Comparison of ENCODE assay signal across 8 cellular contexts in the genomic region with DNA sequence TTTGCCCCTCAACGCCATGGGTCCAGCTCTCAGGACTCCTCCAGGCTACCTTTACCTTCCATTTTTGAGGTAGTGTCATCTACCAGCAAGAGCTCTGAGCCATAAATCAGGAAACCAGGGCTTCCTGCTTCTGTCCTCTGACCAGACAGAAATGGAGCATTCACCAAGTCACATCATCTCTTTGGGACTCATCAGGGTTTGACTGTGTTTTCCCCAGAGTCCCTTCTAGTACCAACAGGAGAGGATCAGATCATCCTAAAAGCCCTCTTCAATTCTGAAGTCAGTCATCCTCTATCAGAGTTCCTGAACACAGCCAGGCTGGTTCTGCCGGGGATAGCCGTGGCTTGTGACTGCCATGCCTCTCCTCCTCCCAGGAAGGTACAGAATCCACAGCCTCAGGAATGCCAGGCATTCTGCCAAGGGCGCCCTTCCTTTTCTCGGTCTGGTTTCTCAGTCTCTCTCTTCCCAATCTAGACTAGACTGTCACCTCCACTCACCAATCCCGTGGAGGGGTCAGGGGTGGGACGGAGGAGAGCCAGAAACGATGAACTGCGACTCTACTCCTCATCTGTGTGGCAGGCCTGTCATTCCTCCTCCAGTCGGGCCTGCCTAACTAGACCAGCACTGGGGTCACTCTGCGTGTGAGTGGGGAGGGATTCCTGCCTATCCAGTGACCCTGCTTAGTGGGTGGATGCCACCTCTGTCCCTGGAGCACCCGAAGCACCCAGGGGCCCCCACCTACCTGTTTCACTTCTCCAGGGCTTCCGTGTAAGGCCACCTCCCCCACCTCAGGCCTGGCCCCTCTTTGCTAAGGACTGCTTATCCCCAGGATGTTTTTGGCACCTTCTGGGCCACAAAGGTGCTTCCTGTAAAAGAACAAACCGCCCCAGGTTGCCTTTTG. TPM values are rescaled to one million over a fixed set of nuclear protein-coding genes. Genes with fewer than 3 reads are reported as not detected.
DNase-seq lines count a peak whose midpoint lies in the region; ATAC-seq and TF ChIP-seq lines count a peak whose summit lies in the region.

No MANE protein-coding gene starts in this region.

- peak overlapping the region; percentile 22 to 26 for H3K9ac ChIP-seq in duodenal mucosa (ENCODE audit: low read depth in 1 of 2, low read length in 2 of 2)

- H3K27me3 ChIP-seq in CD4-positive, alpha-beta memory T cell (ENCODE audit: insufficient read depth, low read length): no peaks in the 10 kb centered on the region
- H3K27me3 ChIP-seq in duodenal mucosa (ENCODE audit: control insufficient read depth in 1 of 2, insufficient read depth in 2 of 2, low read length in 2 of 2): no peaks in the 10 kb centered on the region
- H3K27me3 ChIP-seq in naive thymus-derived CD4-positive, alpha-beta T cell (ENCODE audit: control insufficient read depth in 2 of 2, insufficient read depth in 2 of 2, low read length in 2 of 2): no peaks in the 10 kb centered on the region

- H3K9me3 ChIP-seq in CD4-positive, alpha-beta memory T cell (ENCODE audit: control insufficient read depth in 1 of 2, low read length in 2 of 2): no peaks in the 10 kb centered on the region
- H3K9me3 ChIP-seq in HEK293 (ENCODE audit: control insufficient read depth, insufficient read depth, low read depth, low read length): no peaks in the 10 kb centered on the region
- no peaks in the 10 kb centered on the region for H3K9me3 ChIP-seq in duodenal mucosa (ENCODE audit: control insufficient read depth in 1 of 2, low read length in 2 of 2)
- no peaks in the 10 kb centered on the region for H3K9me3 ChIP-seq in naive thymus-derived CD4-positive, alpha-beta T cell (ENCODE audit: control insufficient read depth in 2 of 3, low read length in 3 of 3)

- peaks cover 0 to 1% (median 0%) of the 10 kb centered on the region in 8 donors for H3K9me3 Mint-ChIP-seq in CD4-positive, alpha-beta memory T cell
- H3K9me3 Mint-ChIP-seq in T-helper 1 cell treated with Interleukin-12 subunit alpha and Interleukin-12 subunit beta and Interleukin-4 antibody, amounts not matched to agents 30 μg/mL and 1 μg/mL, for 36 hours: no peaks in the 10 kb centered on the region
- no peaks in the 10 kb centered on the region for H3K9me3 Mint-ChIP-seq in naive thymus-derived CD4-positive, alpha-beta T cell

- POLR2A ChIA-PET in CD4-positive, alpha-beta memory T cell (lab: Charles Lee; ENCODE audit: partially characterized antibody): interaction anchor here (0.7 to 9.2 kb wide), 20 partner anchors 12 to 574 kb away, joined by 3 to 104 read pairs (median 4); partner anchors contain the start of genes CCNL1, SSR3 and TIPARP
- POLR2A ChIA-PET in HEK293 (lab: Yijun Ruan, JAX): interaction anchor here (0.7 to 1.1 kb wide), 2 partner anchors 18 to 40 kb away, joined by 3 to 5 read pairs; no protein-coding TSS in a partner anchor
- POLR2A ChIA-PET in naive thymus-derived CD4-positive, alpha-beta T cell (lab: Charles Lee): interaction anchor here (0.7 to 6.5 kb wide), 8 partner anchors 8 to 575 kb away, joined by 3 to 49 read pairs (median 11); partner anchors contain the start of genes CCNL1, SSR3 and TIPARP

- peaks cover 58% of the 10 kb centered on the region for H3K4me1 ChIP-seq in CD4-positive, alpha-beta memory T cell (ENCODE audit: insufficient read depth, low read length)
- H3K4me1 ChIP-seq in HEK293 (ENCODE audit: control insufficient read depth, insufficient read depth, low read length) (no peaks in the 10 kb centered on the region), duodenal mucosa (ENCODE audit: control insufficient read depth in 1 of 2, insufficient read depth in 2 of 2, low read length in 2 of 2) (peaks cover 65 to 69% of the 10 kb centered on the region in 2 donors)
- peaks cover 44 to 59% of the 10 kb centered on the region in 2 donors for H3K4me1 ChIP-seq in naive thymus-derived CD4-positive, alpha-beta T cell (ENCODE audit: control insufficient read depth in 2 of 2, insufficient read depth in 2 of 2, low read length in 2 of 2)

- DNase-seq in CD4-positive, alpha-beta memory T cell: peak; percentile 47 to 69 (median 60)
- DNase-seq in naive thymus-derived CD4-positive, alpha-beta T cell: peak in 6 of 9 donors; percentile 33 to 47 (median 40)
- DNase-seq in Ammon's horn (ENCODE audit: low spot score): no peak

- H3K27ac ChIP-seq in CD4-positive, alpha-beta memory T cell (ENCODE audit: low read depth, low read length): peak overlapping the region; percentile 83
- H3K27ac ChIP-seq in HEK293 (ENCODE audit: extremely low read depth, low read depth, low read length): no peak overlapping the region; the same call in 1 of the 2 replicates
- peak overlapping the region; percentile 53 for H3K27ac ChIP-seq in duodenal mucosa (ENCODE audit: low read depth, low read length)
- H3K27ac ChIP-seq in naive thymus-derived CD4-positive, alpha-beta T cell (ENCODE audit: low read depth, low read length): peak overlapping the region; percentile 80

- intact Hi-C loops in CD4-positive, alpha-beta memory T cell (cut with micrococcal nuclease): loop anchor here (2.0 kb wide), 1 partner anchor 14 kb away; no protein-coding TSS in a partner anchor
- intact Hi-C loops in naive thymus-derived CD4-positive, alpha-beta T cell (cut with micrococcal nuclease): loop anchor here (1.0 to 2.0 kb wide), 8 partner anchors 8 to 605 kb away; partner anchors contain the start of genes CCNL1 (in 1 of the 2) and LEKR1 (in 1 of the 2)

- no peak for ATAC-seq in naive thymus-derived CD4-positive, alpha-beta T cell
- ATAC-seq in HG03025 (IDR thresholded peaks at IDR 0.05; ENCODE audit: low FRiP score, unreplicated experiment) (no peak), HG03159 (IDR thresholded peaks at IDR 0.05; ENCODE audit: unreplicated experiment) (no peak)

- H3K36me3 ChIP-seq in CD4-positive, alpha-beta memory T cell (ENCODE audit: insufficient read depth, low read length): no peaks in the 10 kb centered on the region
- H3K36me3 ChIP-seq in HEK293 (ENCODE audit: control insufficient read depth in 2 of 2, insufficient read depth in 1 of 2, low read length in 2 of 2) (no peaks in the 10 kb centered on the region), duodenal mucosa (ENCODE audit: control insufficient read depth in 1 of 2, insufficient read depth in 2 of 2, low read length in 2 of 2) (no peaks in the 10 kb centered on the region)
- H3K36me3 ChIP-seq in naive thymus-derived CD4-positive, alpha-beta T cell (ENCODE audit: control insufficient read depth in 2 of 3, insufficient read depth in 3 of 3, low read length in 3 of 3): no peaks in the 10 kb centered on the region

- TF ChIP-seq CTCF in HEK293 (tag by site-specific recombination; IDR thresholded peaks at IDR 0.05): no peak

- CTCF ChIA-PET in CD4-positive, alpha-beta memory T cell (lab: Charles Lee; ENCODE audit: partially characterized antibody): interaction anchor here (0.6 to 17.1 kb wide), 10 partner anchors 9 to 978 kb away, joined by 3 to 346 read pairs (median 4); partner anchors contain the start of gene SSR3
- CTCF ChIA-PET in HEK293 (lab: Yijun Ruan, JAX): interaction anchor here (4.3 kb wide), 1 partner anchor 8 kb away, joined by 16 read pairs; no protein-coding TSS in a partner anchor
- CTCF ChIA-PET in naive thymus-derived CD4-positive, alpha-beta T cell (lab: Charles Lee): interaction anchor here (0.9 to 2.9 kb wide), 4 partner anchors 9 to 47 kb away, joined by 3 to 12 read pairs (median 6); no protein-coding TSS in a partner anchor

- peak overlapping the region; percentile 95 to 99 (median 97) for H3K27ac Mint-ChIP-seq in CD4-positive, alpha-beta memory T cell
- peak overlapping the region; percentile 95 for H3K27ac Mint-ChIP-seq in T-helper 1 cell treated with Interleukin-12 subunit alpha and Interleukin-12 subunit beta and Interleukin-4 antibody, amounts not matched to agents 30 μg/mL and 1 μg/mL, for 36 hours
- H3K27ac Mint-ChIP-seq in naive thymus-derived CD4-positive, alpha-beta T cell: peak overlapping the region; percentile 93 to 99 (median 97)

- peak overlapping the region; percentile 50 to 91 (median 76) for H3K4me3 Mint-ChIP-seq in CD4-positive, alpha-beta memory T cell
- H3K4me3 Mint-ChIP-seq in T-helper 1 cell treated with Interleukin-12 subunit alpha and Interleukin-12 subunit beta and Interleukin-4 antibody, amounts not matched to agents 30 μg/mL and 1 μg/mL, for 36 hours: peak overlapping the region; percentile 55
- peak overlapping the region; percentile 60 to 84 (median 73) for H3K4me3 Mint-ChIP-seq in naive thymus-derived CD4-positive, alpha-beta T cell

- no peaks in the 10 kb centered on the region for H3K27me3 Mint-ChIP-seq in CD4-positive, alpha-beta memory T cell
- no peaks in the 10 kb centered on the region for H3K27me3 Mint-ChIP-seq in T-helper 1 cell treated with Interleukin-12 subunit alpha and Interleukin-12 subunit beta and Interleukin-4 antibody, amounts not matched to agents 30 μg/mL and 1 μg/mL, for 36 hours (ENCODE audit: low read depth)
- no peaks in the 10 kb centered on the region for H3K27me3 Mint-ChIP-seq in naive thymus-derived CD4-positive, alpha-beta T cell

- no peaks in the 10 kb centered on the region for H3K36me3 Mint-ChIP-seq in CD4-positive, alpha-beta memory T cell
- no peaks in the 10 kb centered on the region for H3K36me3 Mint-ChIP-seq in T-helper 1 cell treated with Interleukin-12 subunit alpha and Interleukin-12 subunit beta and Interleukin-4 antibody, amounts not matched to agents 30 μg/mL and 1 μg/mL, for 36 hours (ENCODE audit: low read depth)
- H3K36me3 Mint-ChIP-seq in naive thymus-derived CD4-positive, alpha-beta T cell: peaks cover 0 to 5% (median 0%) of the 10 kb centered on the region in 5 donors

- H3K4me3 ChIP-seq in CD4-positive, alpha-beta memory T cell (ENCODE audit: low read length in 2 of 2): no peak overlapping the region
- no peak overlapping the region for H3K4me3 ChIP-seq in HEK293 (ENCODE audit: low read depth, low read length)
- H3K4me3 ChIP-seq in duodenal mucosa (ENCODE audit: low read depth in 1 of 2, low read length in 2 of 2): peak overlapping the region in 1 of 2 donors; percentile 16
- H3K4me3 ChIP-seq in naive thymus-derived CD4-positive, alpha-beta T cell (ENCODE audit: low read length): peak overlapping the region; percentile 5

- H3K4me1 Mint-ChIP-seq in CD4-positive, alpha-beta memory T cell: peaks cover 44 to 70% (median 56%) of the 10 kb centered on the region in 4 donors
- peaks cover 76% of the 10 kb centered on the region for H3K4me1 Mint-ChIP-seq in T-helper 1 cell treated with Interleukin-12 subunit alpha and Interleukin-12 subunit beta and Interleukin-4 antibody, amounts not matched to agents 30 μg/mL and 1 μg/mL, for 36 hours (ENCODE audit: low read depth)
- peaks cover 34 to 80% (median 59%) of the 10 kb centered on the region in 7 donors for H3K4me1 Mint-ChIP-seq in naive thymus-derived CD4-positive, alpha-beta T cell

TF ChIP-seq in HEK293, 187 proteins besides CTCF, POLR2A, EP300 and RAD21:
- TF ChIP-seq ZNF830 (tag by site-specific recombination; IDR thresholded peaks at IDR 0.05; ENCODE audit: low read depth): no peak
- TF ChIP-seq ZNF600 (tag by site-specific recombination; IDR thresholded peaks at IDR 0.05): 0 out of 2 replicates have a peak, but pooled peaks have one; percentile 21

RNA-seq across cellular contexts. Expression of gene CCNL1, which starts 30.9 kb away (rescaled TPM):
- 100 to 1,000 TPM; 327 to 330 TPM for total RNA-seq in CD4-positive, alpha-beta memory T cell
- polyA plus RNA-seq in CD4-positive, alpha-beta memory T cell: 10 to 100 TPM; 62.7 to 69.7 TPM
- 1,000 to 10,000 TPM in 2 of 5 experiments, 100 to 1,000 TPM in 3; 230 to 1,170 (median 374) TPM for total RNA-seq in naive thymus-derived CD4-positive, alpha-beta T cell
- 10 to 100 TPM; 65.4 to 68.3 TPM for polyA plus RNA-seq in naive thymus-derived CD4-positive, alpha-beta T cell
